ENCODE assay signal across 27 cellular contexts in genomic region chr4:8882239-8882638, GRCh38. TPM values are rescaled to one million over a fixed set of nuclear protein-coding genes. Genes with fewer than 3 reads are reported as not detected.
DNase-seq lines count a peak whose midpoint lies in the region; ATAC-seq and TF ChIP-seq lines count a peak whose summit lies in the region.
"Had no signal": no experiment of that assay in that cellular context is flagged by ENCODE, and none has a peak within 500 bp of the region (broad histone marks: within the 10 kb centered on the region; RNA-seq: fewer than 3 reads in every experiment).

No MANE protein-coding gene starts in this region.

- H3K4me2 ChIP-seq in HCT116 (ENCODE audit: low read length), result no peak overlapping the region

- RAD21 ChIA-PET in HCT116 (lab: Charles Lee; ENCODE audit: low non-redundant PET in 1 of 2, low total read pairs in 2 of 2, uncharacterized antibody in 2 of 2, unreplicated experiment in 2 of 2), result no interaction called here

- no TSS peak for BruUV-seq in HCT116 (replicated peaks; lab: Mats Ljungman, UMichigan)

- no peaks in the 10 kb centered on the region for H3K79me2 ChIP-seq in HCT116 (ENCODE audit: insufficient read depth, low read length)

- H3K36me3 ChIP-seq in HCT116 (ENCODE audit: control insufficient read depth in 1 of 2, insufficient read depth in 2 of 2, low read length in 2 of 2) (no peaks in the 10 kb centered on the region), gastroesophageal sphincter (no peaks in the 10 kb centered on the region)
- H3K36me3 ChIP-seq: MG63 had no signal

- TF ChIP-seq POLR2A in HCT116 (IDR thresholded peaks at IDR 0.05; ENCODE audit: borderline replicate concordance, extremely low read depth, insufficient read depth, insufficient read length) (no peak), GM18505 (IDR thresholded peaks at IDR 0.05; ENCODE audit: borderline replicate concordance, extremely low read depth, insufficient read depth, insufficient read length) (no peak), gastroesophageal sphincter (IDR thresholded peaks at IDR 0.05) (no peak)

- H4K20me1 ChIP-seq in HCT116 (ENCODE audit: insufficient read depth), result no peaks in the 10 kb centered on the region

- no peak for TF ChIP-seq EP300 in gastroesophageal sphincter (IDR thresholded peaks at IDR 0.05)

- H2AFZ ChIP-seq in HCT116 (ENCODE audit: low read depth, low read length, poor library complexity, severe bottlenecking), result no peak overlapping the region

- peaks cover 0 to 4% of the 10 kb centered on the region in 2 experiments; a peak in 1 of 4 replicates for H3K9me3 ChIP-seq in HCT116 (ENCODE audit: control insufficient read depth in 1 of 2, insufficient read depth in 1 of 2, low read depth in 1 of 2, low read length in 2 of 2)
- peaks cover 0 to 5% (median 0%) of the 10 kb centered on the region in 3 donors for H3K9me3 ChIP-seq in gastroesophageal sphincter
- H3K9me3 ChIP-seq: MG63 had no signal

- ATAC-seq in HCT116, result peak; percentile 88
- no peak for ATAC-seq in GM18505 (IDR thresholded peaks at IDR 0.05; ENCODE audit: unreplicated experiment)
- no peak for ATAC-seq in gastroesophageal sphincter
- ATAC-seq: T-cell had no signal

- no peak overlapping the region for H3K4me3 ChIP-seq in HCT116 (replicated peaks in 1 of 2; ENCODE audit: low read depth in 1 of 2, low read length in 2 of 2)
- H3K4me3 ChIP-seq in gastroesophageal sphincter, result no peak overlapping the region
- H3K4me3 ChIP-seq: MG63 had no signal

- TF ChIP-seq CTCF in HCT116 (IDR thresholded peaks at IDR 0.05 in 2 of 3, conservative IDR thresholded peaks at IDR 0.05 in 1 of 3; ENCODE audit: borderline replicate concordance in 1 of 3, insufficient read depth in 1 of 3, low read depth in 2 of 3, low read length in 2 of 3) (peak in 2 of 3 experiments; percentile 31 to 33; a peak in 4 of 6 replicates), gastroesophageal sphincter (IDR thresholded peaks at IDR 0.05) (no peak)

- peak; percentile 28; the same call in 1 of the 2 replicates for TF ChIP-seq RAD21 in HCT116 (IDR thresholded peaks at IDR 0.05; ENCODE audit: low read depth)

- H3K27ac ChIP-seq in HCT116 (ENCODE audit: low read depth, low read length) (no peak overlapping the region), gastroesophageal sphincter (no peak overlapping the region)
- H3K27ac ChIP-seq: C4-2B, RWPE1 had no signal

- POLR2A ChIA-PET in HCT116 (lab: Charles Lee), result no interaction called here

- DNase-seq in NCI-H82 (lab: John Stamatoyannopoulos, UW) (peak; percentile 56), NCI-H82 treated with DMSO at 0.1 percent for 48 hours (lab: John Stamatoyannopoulos, UW; ENCODE audit: unreplicated experiment) (no peak), HCT116 (ENCODE audit: low read depth, low spot score) (peak; percentile 4), NCI-H524 treated with DMSO at 0.1 percent for 48 hours (lab: John Stamatoyannopoulos, UW) (peak; percentile 25), retina (peak; percentile 59)
- DNase-seq: AML-193; Calu3; CD8-positive, alpha-beta memory T cell; EL; GF-D8; HFFc6; Kasumi-1; MG63; NCI-H1092 treated with DMSO at 0.1 percent for 48 hours; NCI-H1436 treated with DMSO at 0.1 percent for 48 hours; NCI-H1930; NCI-H345; NCI-H526 treated with DMSO at 0.1 percent for 48 hours; NK-92 treated with Interleukin-12 subunit alpha and Interleukin-12 subunit beta, amount 100 ng/mL, for 24 hours; SHP77 treated with DMSO at 0.1 percent for 48 hours; T-cell had no signal

- H3K4me1 ChIP-seq in HCT116 (ENCODE audit: control insufficient read depth in 1 of 2, insufficient read depth in 2 of 2, low read length in 2 of 2) (peaks cover 0 to 5% of the 10 kb centered on the region in 2 experiments; a peak in 1 of 4 replicates), gastroesophageal sphincter (peaks cover 0 to 5% (median 0%) of the 10 kb centered on the region in 3 donors)

- CTCF ChIA-PET in HCT116 (lab: Charles Lee), result no interaction called here

- no peaks in the 10 kb centered on the region for H3K9me2 ChIP-seq in HCT116 (ENCODE audit: insufficient read depth)

- no CpG with 5 or more reads among the region's 14 CpGs for WGBS in gastroesophageal sphincter (ENCODE audit: low coverage in 1 of 2), 2 donors

- no peak overlapping the region for H3K9ac ChIP-seq in HCT116 (ENCODE audit: low read length)

- H3K27me3 ChIP-seq in HCT116 (ENCODE audit: insufficient read depth, low read length) (no peaks in the 10 kb centered on the region), gastroesophageal sphincter (peaks cover 88% of the 10 kb centered on the region)
- H3K27me3 ChIP-seq: MG63 had no signal

- intact Hi-C loops in HCT116 (cut with micrococcal nuclease), result loop anchor here (10.0 kb wide), 1 partner anchor 277 kb away; no protein-coding TSS in a partner anchor

TF ChIP-seq in HCT116, 20 proteins besides CTCF, POLR2A, EP300 and RAD21:
- TF ChIP-seq TCF7L2 (IDR thresholded peaks at IDR 0.05; ENCODE audit: borderline replicate concordance, extremely low read depth, insufficient read depth, insufficient read length) (no peak), ATF3 (IDR thresholded peaks at IDR 0.05) (no peak), SP1 (IDR thresholded peaks at IDR 0.05; ENCODE audit: low read depth) (no peak), EZH2phosphoT487 (IDR thresholded peaks at IDR 0.05; ENCODE audit: borderline replicate concordance) (no peak), SIN3A (IDR thresholded peaks at IDR 0.05; ENCODE audit: low read depth) (no peak)

RNA-seq across cellular contexts. Expression of gene HMX1, which starts 10.6 kb away (rescaled TPM):
- total RNA-seq in HCT116 (2021; ENCODE audit: unreplicated experiment), result 0.39 TPM
- 0.18 and 0.26 TPM in 2 replicates for polyA plus RNA-seq in HCT116 (2012)
- total RNA-seq in gastroesophageal sphincter, result not detected
- total RNA-seq: A172; Calu3; CD8-positive, alpha-beta memory T cell; HFFc6; T-cell had no signal
- polyA plus RNA-seq: AG04450; CD8-positive, alpha-beta memory T cell had no signal

Comparison
In these comparisons a context has a peak if more than half of its experiments do, and no peak if none do; other contexts are left out.
1. CTCF ChIP-seq: peak in HCT116 (2 of 3); none in gastroesophageal sphincter (0 of 4).